ENCODE assay signal across 19 cellular contexts in genomic region chr2:17747684-17748452, GRCh38. TPM values are rescaled to one million over a fixed set of nuclear protein-coding genes. Genes with fewer than 3 reads are reported as not detected.
A peak's percentile ranks its signal among the peaks of the same experiment; 100 is the strongest.
DNase-seq lines count a peak whose midpoint lies in the region; ATAC-seq and TF ChIP-seq lines count a peak whose summit lies in the region.
"Had no signal": no experiment of that assay in that cellular context is flagged by ENCODE, and none has a peak within 500 bp of the region (broad histone marks: within the 10 kb centered on the region; RNA-seq: fewer than 3 reads in every experiment).

No MANE protein-coding gene starts in this region.

- no peaks in the 10 kb centered on the region for H3K79me1 ChIP-seq in neuronal stem cell (ENCODE audit: low read depth, low read length)

- no peaks in the 10 kb centered on the region for H3K9me2 ChIP-seq in SK-N-SH

- H3K36me3 ChIP-seq in SK-N-SH (replicated peaks in 1 of 2; ENCODE audit: control insufficient read depth in 1 of 2, insufficient read depth in 2 of 2, low read length in 1 of 2) (peaks cover 32 to 36% of the 10 kb centered on the region in 2 experiments), RWPE2 (ENCODE audit: low read depth) (peaks cover 41% of the 10 kb centered on the region), neuronal stem cell (replicated peaks in 1 of 2; ENCODE audit: control insufficient read depth in 2 of 2, insufficient read depth in 2 of 2, low read length in 2 of 2) (peaks cover 2 to 41% of the 10 kb centered on the region in 2 donors)

- TF ChIP-seq RAD21 in SK-N-SH (IDR thresholded peaks at IDR 0.05; ENCODE audit: low read length), result no peak

- peaks cover 0 to 7% of the 10 kb centered on the region in 2 experiments; a peak in 3 of 4 replicates for H3K4me1 ChIP-seq in SK-N-SH (ENCODE audit: control insufficient read depth in 1 of 2, insufficient read depth in 2 of 2, low read depth in 1 of 2, low read length in 1 of 2)
- H3K4me1 ChIP-seq in RWPE2 (ENCODE audit: insufficient read depth, poor library complexity, severe bottlenecking), result peaks cover 13% of the 10 kb centered on the region
- peaks cover 0 to 7% of the 10 kb centered on the region in 2 donors for H3K4me1 ChIP-seq in neuronal stem cell (ENCODE audit: control insufficient read depth in 2 of 2, insufficient read depth in 1 of 2, low read depth in 1 of 2, low read length in 2 of 2)

- no peak overlapping the region for H2BK15ac ChIP-seq in neuronal stem cell (ENCODE audit: low read length)

- peak; percentile 14; the same call in 2 of the 3 replicates for ATAC-seq in SK-N-SH treated with all-trans-retinoic acid at 6 μM for 48 hours
- peak; percentile 62; the same call in 1 of the 3 replicates for ATAC-seq in RWPE2 (ENCODE audit: low read depth)
- ATAC-seq in stimulated activated memory B cell treated with anti-CD40 and anti-IgM and Interleukin-4, amounts not matched to agents 10 μg/mL and 1 μg/mL and 100 μg/mL, for 72 hours, result no peak
- no peak for ATAC-seq in HG03097 (IDR thresholded peaks at IDR 0.05; ENCODE audit: low FRiP score, unreplicated experiment)
- ATAC-seq: activated naive CD8-positive, alpha-beta T cell treated with anti-CD3 and anti-CD28 coated beads, Interleukin-2, amount 50 U/mL, for 24 hours; psoas muscle had no signal

- H3K23ac ChIP-seq in neuronal stem cell (ENCODE audit: low read depth, low read length, poor library complexity), result no peak overlapping the region

- no peaks in the 10 kb centered on the region; the same call in 1 of the 2 replicates for H4K20me1 ChIP-seq in SK-N-SH (ENCODE audit: insufficient read depth)

- H2AFZ ChIP-seq in SK-N-SH (ENCODE audit: low read depth), result no peak overlapping the region
- no peak overlapping the region for H2AFZ ChIP-seq in neuronal stem cell (ENCODE audit: low read length)

- H3K27me3 ChIP-seq in SK-N-SH (ENCODE audit: insufficient read depth) (no peaks in the 10 kb centered on the region), RWPE2 (ENCODE audit: insufficient read depth, poor library complexity, severe bottlenecking) (no peaks in the 10 kb centered on the region), neuronal stem cell (ENCODE audit: control insufficient read depth in 3 of 3, insufficient read depth in 3 of 3, low read depth in 1 of 3, low read length in 3 of 3) (no peaks in the 10 kb centered on the region)

- no peak overlapping the region for H2BK120ac ChIP-seq in neuronal stem cell (ENCODE audit: low read depth, low read length)

- no peaks in the 10 kb centered on the region for H3K9me3 Mint-ChIP-seq in stimulated activated memory B cell treated with anti-CD40 and anti-IgM and Interleukin-4, amounts not matched to agents 10 μg/mL and 1 μg/mL and 100 μg/mL, for 72 hours
- H3K9me3 Mint-ChIP-seq: activated naive CD8-positive, alpha-beta T cell treated with anti-CD3 and anti-CD28 coated beads, Interleukin-2, amount 50 U/mL, for 24 hours; CD4-positive, alpha-beta T cell had no signal

- POLR2A ChIA-PET in SK-N-SH (lab: Yijun Ruan, JAX), result no interaction called here

- H3K9me3 ChIP-seq in SK-N-SH, result no peaks in the 10 kb centered on the region
- H3K9me3 ChIP-seq in RWPE2 (ENCODE audit: severe bottlenecking), result no peaks in the 10 kb centered on the region
- H3K9me3 ChIP-seq in neuronal stem cell (replicated peaks in 1 of 2; ENCODE audit: control insufficient read depth in 2 of 2, insufficient read depth in 1 of 2, low read depth in 1 of 2, low read length in 2 of 2), result no peaks in the 10 kb centered on the region
- H3K9me3 ChIP-seq: left ventricle myocardium inferior, psoas muscle had no signal

- H3K27ac ChIP-seq in SK-N-SH (ENCODE audit: low read depth in 2 of 2, low read length in 1 of 2), result peak overlapping the region in 1 of 2 experiments; percentile 1; a peak in 1 of 4 replicates
- no peak overlapping the region for H3K27ac ChIP-seq in RWPE2 (ENCODE audit: poor library complexity, severe bottlenecking)
- H3K27ac ChIP-seq in neuronal stem cell (replicated peaks; ENCODE audit: low read length), result no peak overlapping the region
- H3K27ac ChIP-seq: 22Rv1, left ventricle myocardium inferior, psoas muscle had no signal

- no peaks in the 10 kb centered on the region for H3K27me3 Mint-ChIP-seq in stimulated activated memory B cell treated with anti-CD40 and anti-IgM and Interleukin-4, amounts not matched to agents 10 μg/mL and 1 μg/mL and 100 μg/mL, for 72 hours
- H3K27me3 Mint-ChIP-seq: activated naive CD8-positive, alpha-beta T cell treated with anti-CD3 and anti-CD28 coated beads, Interleukin-2, amount 50 U/mL, for 24 hours; CD4-positive, alpha-beta T cell had no signal

- no peak overlapping the region for H3K18ac ChIP-seq in neuronal stem cell (ENCODE audit: low read length)

- no peak overlapping the region for H3K4me3 Mint-ChIP-seq in stimulated activated memory B cell treated with anti-CD40 and anti-IgM and Interleukin-4, amounts not matched to agents 10 μg/mL and 1 μg/mL and 100 μg/mL, for 72 hours
- H3K4me3 Mint-ChIP-seq: activated naive CD8-positive, alpha-beta T cell treated with anti-CD3 and anti-CD28 coated beads, Interleukin-2, amount 50 U/mL, for 24 hours; CD4-positive, alpha-beta T cell had no signal

- no peak for TF ChIP-seq CTCF in SK-N-SH (IDR thresholded peaks at IDR 0.05)
- TF ChIP-seq CTCF in RWPE2 (IDR thresholded peaks at IDR 0.05; ENCODE audit: poor library complexity, severe bottlenecking), result no peak

- no peak for TF ChIP-seq EP300 in SK-N-SH (IDR thresholded peaks at IDR 0.05; ENCODE audit: borderline replicate concordance in 1 of 2, low read depth in 1 of 2, low read length in 1 of 2)

- H3F3A ChIP-seq in SK-N-SH (replicated peaks; ENCODE audit: insufficient read depth), result peaks cover 2% of the 10 kb centered on the region

- H3K4me2 ChIP-seq in SK-N-SH, result no peak overlapping the region
- H3K4me2 ChIP-seq in neuronal stem cell (ENCODE audit: insufficient read depth, low read length, poor library complexity, severe bottlenecking), result no peak overlapping the region

- no peak overlapping the region for H4K91ac ChIP-seq in neuronal stem cell (ENCODE audit: low read depth, low read length, poor library complexity)

- no peak overlapping the region for H2AK5ac ChIP-seq in neuronal stem cell (ENCODE audit: low read depth, low read length)

- peak overlapping the region; percentile 27 for H3K27ac Mint-ChIP-seq in stimulated activated memory B cell treated with anti-CD40 and anti-IgM and Interleukin-4, amounts not matched to agents 10 μg/mL and 1 μg/mL and 100 μg/mL, for 72 hours
- H3K27ac Mint-ChIP-seq: activated naive CD8-positive, alpha-beta T cell treated with anti-CD3 and anti-CD28 coated beads, Interleukin-2, amount 50 U/mL, for 24 hours; CD4-positive, alpha-beta T cell had no signal

- H2BK12ac ChIP-seq in neuronal stem cell (ENCODE audit: low read length), result no peak overlapping the region

- WGBS in SK-N-SH (ENCODE audit: low lambda C conversion rate), result 83% methylated on average over 4 of the region's 4 CpGs
- WGBS in neuronal stem cell (ENCODE audit: extremely low coverage in 2 of 2, insufficient read length in 2 of 2, insufficient replicate concordance in 1 of 2), 2 donors, result no CpG with 5 or more reads among the region's 4 CpGs

- H3K9ac ChIP-seq in SK-N-SH (no peak overlapping the region), neuronal stem cell (ENCODE audit: low read depth, low read length, poor library complexity) (no peak overlapping the region)

- no peak overlapping the region for H3K4ac ChIP-seq in neuronal stem cell (ENCODE audit: low read length)

- peaks cover 18% of the 10 kb centered on the region for H3K36me3 Mint-ChIP-seq in stimulated activated memory B cell treated with anti-CD40 and anti-IgM and Interleukin-4, amounts not matched to agents 10 μg/mL and 1 μg/mL and 100 μg/mL, for 72 hours

- CTCF ChIA-PET in SK-N-SH (lab: Yijun Ruan, JAX), result interaction anchor here (1.0 to 2.2 kb wide), 3 partner anchors 8 to 28 kb away, joined by 4 to 8 read pairs (median 4); no protein-coding TSS in a partner anchor

- no peak overlapping the region for H4K8ac ChIP-seq in neuronal stem cell (ENCODE audit: low read depth, low read length)

- H3K79me2 ChIP-seq in SK-N-SH (ENCODE audit: insufficient read depth), result peaks cover 82% of the 10 kb centered on the region

- DNase-seq in SK-N-SH (no peak), RWPE2 (ENCODE audit: low spot score) (no peak), glomerular visceral epithelial cell (ENCODE audit: extremely low spot score) (peak; percentile 13), neuronal stem cell (ENCODE audit: low spot score) (no peak), NCI-H2227 treated with DMSO at 0.1 percent for 48 hours (lab: John Stamatoyannopoulos, UW) (no peak)
- DNase-seq: activated CD4-positive, alpha-beta T cell treated with anti-CD3 and anti-CD28 coated beads, Interleukin-2, amount 50 U/mL, for 4 hours; activated naive CD8-positive, alpha-beta T cell treated with anti-CD3 and anti-CD28 coated beads, Interleukin-2, amount 50 U/mL, for 24 hours; CD4-positive, alpha-beta T cell; cerebellar nuclear complex; left ventricle myocardium inferior; NCI-H2171; NK-92 treated with Interleukin-12 subunit alpha and Interleukin-12 subunit beta, amount 100 ng/mL, for 24 hours; psoas muscle; SIG-M5; stimulated activated CD4-positive, alpha-beta T cell treated with anti-CD3 and anti-CD28 coated beads, Interleukin-15, amount 100 ng/mL, for 24 hours had no signal

- H2BK5ac ChIP-seq in neuronal stem cell (ENCODE audit: low read length), result no peak overlapping the region

- H3K4me1 Mint-ChIP-seq in stimulated activated memory B cell treated with anti-CD40 and anti-IgM and Interleukin-4, amounts not matched to agents 10 μg/mL and 1 μg/mL and 100 μg/mL, for 72 hours, result peaks cover 34% of the 10 kb centered on the region

- no peak overlapping the region for H3K14ac ChIP-seq in neuronal stem cell (ENCODE audit: low read length)

- H3K4me3 ChIP-seq in SK-N-SH (ENCODE audit: low read depth in 2 of 2, low read length in 1 of 2), result no peak overlapping the region
- no peak overlapping the region for H3K4me3 ChIP-seq in RWPE2 (ENCODE audit: severe bottlenecking)
- H3K4me3 ChIP-seq in neuronal stem cell (ENCODE audit: low read length in 2 of 2), result no peak overlapping the region
- H3K4me3 ChIP-seq: left ventricle myocardium inferior, psoas muscle had no signal

TF ChIP-seq in SK-N-SH treated with all-trans-retinoic acid at 6 μM for 48 hours, 23 proteins besides CTCF, POLR2A, EP300 and RAD21 (continues in another document):
- TF ChIP-seq ZFP30 (CRISPR knock-in tag; IDR thresholded peaks at IDR 0.05), result no peak
- no peak for TF ChIP-seq ZNF565 (CRISPR knock-in tag; conservative IDR thresholded peaks at IDR 0.05; ENCODE audit: low read depth)

RNA-seq across cellular contexts. Expression of gene SMC6, which starts 5.7 kb away (rescaled TPM):
- 6.5 and 8.2 TPM in 2 replicates for polyA plus RNA-seq in SK-N-SH (2012; rRNA removed)
- 7.9 and 10.9 TPM in 2 replicates for polyA plus RNA-seq in SK-N-SH (2012; cell fraction: cytosol; rRNA removed)
- polyA plus RNA-seq in SK-N-SH (2012; cell fraction: nucleus; rRNA removed), result 10.7 and 19.7 TPM in 2 replicates
- polyA plus RNA-seq in neuronal stem cell (2013, experiment 1 of 2), result 27.0 TPM
- polyA plus RNA-seq in neuronal stem cell (2013, experiment 2 of 2), result 27.2 TPM

RNA-seq across cellular contexts. Expression of gene GEN1, which starts 6.1 kb away (rescaled TPM):
- 5.3 and 7.8 TPM in 2 replicates for polyA plus RNA-seq in SK-N-SH (2012; rRNA removed)
- 2.7 and 2.8 TPM in 2 replicates for polyA plus RNA-seq in SK-N-SH (2012; cell fraction: cytosol; rRNA removed)
- 18.0 and 28.6 TPM in 2 replicates for polyA plus RNA-seq in SK-N-SH (2012; cell fraction: nucleus; rRNA removed)
- 11.1 TPM for polyA plus RNA-seq in neuronal stem cell (2013, experiment 1 of 2)
- 11.8 TPM for polyA plus RNA-seq in neuronal stem cell (2013, experiment 2 of 2)

Comparison
In these comparisons a context has a peak if more than half of its experiments do, and no peak if none do; other contexts are left out.
1. ATAC-seq: peak in SK-N-SH treated with all-trans-retinoic acid at 6 μM for 48 hours (single experiment) and RWPE2 (single experiment); none in stimulated activated memory B cell treated with anti-CD40 and anti-IgM and Interleukin-4, amounts not matched to agents 10 μg/mL and 1 μg/mL and 100 μg/mL, for 72 hours (single experiment) and HG03097 (single experiment).